In genomic region chr21:31992391-31992790, GRCh38 we compare ENCODE assay signal across 20 cellular contexts.
"Had no signal": no experiment of that assay in that cellular context is flagged by ENCODE, and none has a peak within 500 bp of the region (broad histone marks: within the 10 kb centered on the region; RNA-seq: fewer than 3 reads in every experiment).

No MANE protein-coding gene starts in this region.

- DNase-seq: activated B cell treated with CpG ODN at 0.5 μM for 24 hours; activated CD4-positive, alpha-beta memory T cell treated with anti-CD3 and anti-CD28 coated beads for 36 hours; activated CD4-positive, alpha-beta T cell treated with anti-CD3 and anti-CD28 coated beads, Interleukin-2, amount 10 ng/mL, durations not matched to agents 7 days and 5 days; activated gamma-delta T cell treated with Interleukin-2 at 50 U/mL for 16 hours; activated naive CD4-positive, alpha-beta T cell treated with anti-CD3 and anti-CD28 coated beads, Interleukin-2, amount 10 ng/mL, durations not matched to agents 7 days and 5 days; activated naive CD8-positive, alpha-beta T cell treated with anti-CD3 and anti-CD28 coated beads, Interleukin-2, amount 10 ng/mL, durations not matched to agents 7 days and 5 days; activated T-cell treated with anti-CD3 and anti-CD28 coated beads for 4 hours; activated T-cell treated with anti-CD3 and anti-CD28 coated beads, Interleukin-2, amount 50 U/mL, for 48 hours; adrenal gland; Kasumi-1; NCI-H1105 treated with DMSO at 0.1 percent for 48 hours; NCI-H1436 treated with DMSO at 0.1 percent for 48 hours; NCI-H187; NCI-H2081; NCI-H446 treated with DMSO at 0.1 percent for 48 hours; NCI-H774; SIG-M5; T-helper 17 cell; T-helper 9 cell had no signal

- ATAC-seq: activated T-helper 17 cell treated with anti-CD3 and anti-CD28 coated beads, Interleukin-2, amount 50 U/mL, for 72 hours; T-helper 17 cell had no signal
